ENCODE assay signal across 1 cellular context in genomic region chr10:86966008-86966654, GRCh38.
TF ChIP-seq lines count a peak whose summit lies in the region.

No MANE protein-coding gene starts in this region.

TF ChIP-seq in IMR-90, 13 proteins besides CTCF, POLR2A, EP300 and RAD21 (continued from another document):
- TF ChIP-seq CEBPB (IDR thresholded peaks at IDR 0.05; ENCODE audit: low read depth, low read length) = no peak
- TF ChIP-seq MXI1 (IDR thresholded peaks at IDR 0.05; ENCODE audit: borderline replicate concordance, low read depth, low read length) = no peak
- no peak for TF ChIP-seq FOS (IDR thresholded peaks at IDR 0.05; ENCODE audit: low read depth, low read length)
- no peak for TF ChIP-seq MAFK (IDR thresholded peaks at IDR 0.05; ENCODE audit: low read depth, low read length)
TF ChIP-seq in IMR-90: peak in this region for 0.
